In the genomic region with DNA sequence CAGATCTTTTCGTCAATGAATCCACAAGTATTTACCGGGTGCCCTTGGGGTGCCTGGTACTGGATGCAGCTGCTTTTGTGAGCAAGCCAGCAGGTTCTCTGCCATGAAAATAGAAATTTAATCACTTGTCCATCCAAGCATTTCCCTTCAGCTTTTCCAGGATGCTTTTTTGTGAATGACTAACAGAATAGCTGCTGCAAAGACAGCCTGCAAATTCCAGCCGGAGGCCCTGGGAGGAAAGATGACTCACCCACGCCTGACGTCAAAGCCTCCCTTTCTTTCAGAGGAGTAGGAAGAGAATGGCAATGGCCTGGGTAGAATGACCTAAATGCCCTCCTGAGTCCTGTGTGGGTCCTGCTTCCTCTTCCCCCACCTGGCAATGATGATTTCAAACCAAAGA, we compare ENCODE assay signal across 9 cellular contexts.
DNase-seq lines count a peak whose midpoint lies in the region; ATAC-seq, FAIRE-seq and TF ChIP-seq lines count a peak whose summit lies in the region.
"Had no signal": no experiment of that assay in that cellular context is flagged by ENCODE, and none has a peak within 500 bp of the region (broad histone marks: within the 10 kb centered on the region; RNA-seq: fewer than 3 reads in every experiment).

No MANE protein-coding gene starts in this region.

- 36 to 43% (median 41%) methylated on average over 5 of the region's 5 CpGs for WGBS in small intestine, 3 donors

- ATAC-seq in HG02763 (IDR thresholded peaks at IDR 0.05; ENCODE audit: unreplicated experiment) (no peak), GM19023 (IDR thresholded peaks at IDR 0.05; ENCODE audit: unreplicated experiment) (no peak)

- no peak overlapping the region for H3K27ac Mint-ChIP-seq in activated CD4-positive, alpha-beta memory T cell treated with anti-CD3 and anti-CD28 coated beads for 36 hours
- H3K27ac Mint-ChIP-seq: activated naive CD8-positive, alpha-beta T cell had no signal

- intact Hi-C loops in breast epithelium (cut with DNase I; ENCODE audit: low total_unique reads): no loop called here
- intact Hi-C loops in activated CD4-positive, alpha-beta memory T cell treated with anti-CD3 and anti-CD28 coated beads for 36 hours (cut with micrococcal nuclease): loop anchor here (5.0 to 10.0 kb wide), 2 partner anchors 37 to 109 kb away; a partner anchor contains a TSS

- FAIRE-seq in small intestine (lab: Jason Lieb, UNC): no peak

- CTCF ChIA-PET in activated CD4-positive, alpha-beta memory T cell treated with anti-CD3 and anti-CD28 coated beads for 36 hours (lab: Charles Lee): no interaction called here

- H3K9me3 ChIP-seq in breast epithelium: no peaks in the 10 kb centered on the region
- no peaks in the 10 kb centered on the region for H3K9me3 ChIP-seq in small intestine (ENCODE audit: control insufficient read depth, low read depth)

- H3K9me3 Mint-ChIP-seq in activated CD4-positive, alpha-beta memory T cell treated with anti-CD3 and anti-CD28 coated beads for 36 hours: no peaks in the 10 kb centered on the region

- no peak overlapping the region for H3K4me3 Mint-ChIP-seq in activated CD4-positive, alpha-beta memory T cell treated with anti-CD3 and anti-CD28 coated beads for 36 hours
- H3K4me3 Mint-ChIP-seq: activated naive CD8-positive, alpha-beta T cell had no signal

- H3K27me3 ChIP-seq in breast epithelium (no peaks in the 10 kb centered on the region), small intestine (ENCODE audit: control insufficient read depth in 2 of 2, insufficient read depth in 2 of 2, low read length in 2 of 2) (no peaks in the 10 kb centered on the region)

- TF ChIP-seq POLR2A in breast epithelium (IDR thresholded peaks at IDR 0.05): no peak

- POLR2A ChIA-PET in activated CD4-positive, alpha-beta memory T cell treated with anti-CD3 and anti-CD28 coated beads for 36 hours (lab: Charles Lee): interaction anchor here (0.5 kb wide), 1 partner anchor 126 kb away, joined by 3 read pairs; no protein-coding TSS in a partner anchor

- no peak for TF ChIP-seq CTCF in breast epithelium (IDR thresholded peaks at IDR 0.05)

- H3K4me1 ChIP-seq in breast epithelium (no peaks in the 10 kb centered on the region), small intestine (ENCODE audit: control insufficient read depth in 2 of 2, insufficient read depth in 1 of 2, low read depth in 1 of 2, low read length in 1 of 2) (no peaks in the 10 kb centered on the region)

- H3K36me3 ChIP-seq in breast epithelium (no peaks in the 10 kb centered on the region), small intestine (ENCODE audit: control insufficient read depth in 2 of 2, insufficient read depth in 2 of 2, low read length in 2 of 2) (no peaks in the 10 kb centered on the region)

- H3K36me3 Mint-ChIP-seq in activated CD4-positive, alpha-beta memory T cell treated with anti-CD3 and anti-CD28 coated beads for 36 hours: no peaks in the 10 kb centered on the region

- H3K27ac ChIP-seq in breast epithelium (peak overlapping the region; percentile 48 to 83), small intestine (ENCODE audit: low read depth in 1 of 2, low read length in 1 of 2) (peak overlapping the region in 1 of 2 donors; percentile 21)

- H3K27me3 Mint-ChIP-seq in activated CD4-positive, alpha-beta memory T cell treated with anti-CD3 and anti-CD28 coated beads for 36 hours: peaks cover 3% of the 10 kb centered on the region

- H3K4me3 ChIP-seq in breast epithelium (no peak overlapping the region), small intestine (ENCODE audit: low read depth in 1 of 2, low read length in 2 of 2) (no peak overlapping the region)

- DNase-seq in AG08396 (ENCODE audit: low spot score): peak; percentile 87
- DNase-seq in LoVo (ENCODE audit: low spot score): peak; percentile 72
- peak; percentile 66 to 71 for DNase-seq in breast epithelium (ENCODE audit: low spot score in 2 of 2)
- DNase-seq in iPS-NIHi11 (ENCODE audit: low spot score): peak; percentile 76
- peak; percentile 38 for DNase-seq in small intestine
- DNase-seq in activated CD4-positive, alpha-beta memory T cell treated with anti-CD3 and anti-CD28 coated beads for 36 hours: no peak

- H3K4me1 Mint-ChIP-seq in activated CD4-positive, alpha-beta memory T cell treated with anti-CD3 and anti-CD28 coated beads for 36 hours (ENCODE audit: low read depth): no peaks in the 10 kb centered on the region
